In the genomic region with DNA sequence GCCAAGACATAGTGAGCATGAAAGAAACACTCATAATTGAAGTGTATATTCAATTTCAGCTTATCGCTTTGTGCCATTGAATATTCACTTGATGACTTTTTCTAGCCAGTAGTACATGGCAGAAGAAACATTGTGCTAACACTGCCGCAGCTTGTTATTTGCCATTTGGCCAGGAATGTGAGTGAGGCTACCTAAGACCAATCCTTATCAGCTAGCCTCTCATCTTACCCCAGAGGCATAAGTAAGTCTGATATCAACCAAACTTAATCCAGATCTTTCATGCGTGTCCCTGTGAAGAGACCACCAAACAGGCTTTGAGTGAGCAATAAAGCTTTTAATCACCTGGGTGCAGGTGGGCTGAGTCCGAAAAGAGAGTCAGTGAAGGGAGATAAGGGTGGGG, we compare ENCODE assay signal across 1 cellular context.
TF ChIP-seq lines count a peak whose summit lies in the region.

No MANE protein-coding gene starts in this region.

TF ChIP-seq in GM23338, 12 proteins besides CTCF, POLR2A, EP300 and RAD21 (continued from another document):
- TF ChIP-seq, protein P1, sequence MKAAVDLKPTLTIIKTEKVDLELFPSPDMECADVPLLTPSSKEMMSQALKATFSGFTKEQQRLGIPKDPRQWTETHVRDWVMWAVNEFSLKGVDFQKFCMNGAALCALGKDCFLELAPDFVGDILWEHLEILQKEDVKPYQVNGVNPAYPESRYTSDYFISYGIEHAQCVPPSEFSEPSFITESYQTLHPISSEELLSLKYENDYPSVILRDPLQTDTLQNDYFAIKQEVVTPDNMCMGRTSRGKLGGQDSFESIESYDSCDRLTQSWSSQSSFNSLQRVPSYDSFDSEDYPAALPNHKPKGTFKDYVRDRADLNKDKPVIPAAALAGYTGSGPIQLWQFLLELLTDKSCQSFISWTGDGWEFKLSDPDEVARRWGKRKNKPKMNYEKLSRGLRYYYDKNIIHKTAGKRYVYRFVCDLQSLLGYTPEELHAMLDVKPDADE (IDR thresholded peaks at IDR 0.05), result no peak
